26 cellular contexts compared by ENCODE assay signal in the genomic region with DNA sequence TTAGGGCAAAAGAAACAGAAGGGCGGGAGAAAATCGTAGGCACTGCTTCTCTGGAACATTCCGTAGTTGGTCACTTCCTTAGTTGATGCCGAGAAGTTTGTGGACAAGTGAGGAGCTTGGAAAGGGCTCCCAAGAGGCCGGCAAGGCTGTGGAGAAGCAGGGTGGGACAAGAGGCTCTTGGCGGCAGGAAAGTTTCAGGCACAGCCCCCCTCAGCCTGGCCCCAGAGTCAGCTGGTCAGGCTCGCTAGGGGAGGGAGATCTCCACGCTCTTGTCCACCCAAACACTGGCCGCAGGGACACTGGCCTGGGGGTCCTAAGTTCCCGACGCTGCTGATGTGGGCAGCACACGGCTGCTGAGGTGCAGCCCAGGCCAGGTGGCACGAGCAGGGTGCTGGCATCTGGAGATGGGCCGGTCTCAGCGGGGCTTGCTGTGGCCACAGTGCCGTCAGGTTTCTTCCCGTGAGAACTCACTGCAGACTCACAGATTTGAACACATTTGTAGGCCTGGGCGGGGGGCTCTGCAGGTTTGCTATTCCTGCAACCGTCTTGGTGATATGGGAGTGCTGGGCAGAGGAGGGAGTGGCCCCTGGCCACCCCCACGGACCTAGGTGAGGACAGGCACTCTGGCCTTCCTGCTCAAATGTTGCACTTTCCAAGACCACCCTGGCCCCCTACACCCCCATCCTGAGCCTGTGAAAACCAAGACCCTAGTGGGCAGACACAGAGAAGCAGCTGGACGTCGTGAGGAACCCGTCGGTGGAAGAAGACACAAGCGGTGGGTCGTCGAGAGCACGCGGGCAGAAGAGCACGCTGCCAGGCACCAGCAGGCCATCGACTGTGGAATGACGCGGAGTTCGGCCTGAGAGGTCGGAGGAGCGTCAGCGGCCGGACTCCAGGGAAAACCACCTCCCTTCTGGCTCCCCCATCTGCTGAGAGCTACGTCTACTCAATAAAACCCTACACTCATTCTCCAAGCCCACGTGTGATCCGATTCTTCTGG.
"Had no signal": no experiment of that assay in that cellular context is flagged by ENCODE, and none has a peak within 500 bp of the region (broad histone marks: within the 10 kb centered on the region; RNA-seq: fewer than 3 reads in every experiment).

No MANE protein-coding gene starts in this region.

- H3K27ac ChIP-seq: hepatocyte, left ventricle myocardium inferior, parathyroid adenoma, right atrium auricular region, skin epidermis, stomach, testis, thyroid gland, transverse colon, upper lobe of left lung, vagina had no signal

- H3K27ac Mint-ChIP-seq: memory B cell; natural killer cell treated with Interleukin-12 subunit alpha and Interleukin-12 subunit beta and Interleukin-15 and Interleukin-18, amount 100 ng/mL, for 72 hours; progenitor cell of endocrine pancreas; stimulated activated naive B cell treated with anti-CD40 and anti-IgM and Interleukin-4, amounts not matched to agents 10 μg/mL and 1 μg/mL and 100 μg/mL, for 72 hours had no signal

- H3K9me3 Mint-ChIP-seq: memory B cell; naive thymus-derived CD4-positive, alpha-beta T cell; natural killer cell treated with Interleukin-12 subunit alpha and Interleukin-12 subunit beta and Interleukin-15 and Interleukin-18, amount 100 ng/mL, for 72 hours had no signal

- ATAC-seq: mucosa of descending colon; natural killer cell treated with Interleukin-12 subunit alpha and Interleukin-12 subunit beta and Interleukin-15 and Interleukin-18, amount 100 ng/mL, for 72 hours; sciatic nerve; stimulated activated naive CD8-positive, alpha-beta T cell treated with anti-CD3 and anti-CD28 coated beads, Interleukin-15, Interleukin-2, amounts not matched to agents 100 U/mL and 50 U/mL, for 24 hours had no signal

- H3K9ac ChIP-seq: parathyroid adenoma had no signal

- H3K36me3 ChIP-seq: left ventricle myocardium inferior, right atrium auricular region, stomach, thyroid gland, transverse colon, upper lobe of left lung, vagina had no signal

- H3K27me3 ChIP-seq: hepatocyte, right atrium auricular region, stomach, testis, thyroid gland, transverse colon, upper lobe of left lung, vagina had no signal

- H3K79me2 ChIP-seq: hepatocyte, parathyroid adenoma had no signal

- H3K4me3 Mint-ChIP-seq: memory B cell; naive thymus-derived CD4-positive, alpha-beta T cell; natural killer cell treated with Interleukin-12 subunit alpha and Interleukin-12 subunit beta and Interleukin-15 and Interleukin-18, amount 100 ng/mL, for 72 hours; stimulated activated naive B cell treated with anti-CD40 and anti-IgM and Interleukin-4, amounts not matched to agents 10 μg/mL and 1 μg/mL and 100 μg/mL, for 72 hours had no signal

- H3K9me3 ChIP-seq: left ventricle myocardium inferior, mucosa of descending colon, right atrium auricular region, stomach, testis, thyroid gland, transverse colon, upper lobe of left lung, vagina had no signal

- H3K4me3 ChIP-seq: hepatocyte, left ventricle myocardium inferior, mucosa of descending colon, right atrium auricular region, skin epidermis, stomach, testis, thyroid gland, transverse colon, upper lobe of left lung, vagina had no signal

- H3K36me3 Mint-ChIP-seq: memory B cell; naive thymus-derived CD4-positive, alpha-beta T cell; natural killer cell treated with Interleukin-12 subunit alpha and Interleukin-12 subunit beta and Interleukin-15 and Interleukin-18, amount 100 ng/mL, for 72 hours; stimulated activated naive B cell treated with anti-CD40 and anti-IgM and Interleukin-4, amounts not matched to agents 10 μg/mL and 1 μg/mL and 100 μg/mL, for 72 hours had no signal

- H3K4me1 ChIP-seq: parathyroid adenoma, stomach, testis, thyroid gland, transverse colon, vagina had no signal

- DNase-seq: islet precursor cell; left ventricle myocardium inferior; midbrain; mucosa of descending colon; naive thymus-derived CD4-positive, alpha-beta T cell; nucleus accumbens; stimulated activated CD4-positive, alpha-beta T cell treated with anti-CD3 and anti-CD28 coated beads, Interleukin-12 subunit alpha, Interleukin-12 subunit beta, amount 100 ng/mL, for 4 hours; stimulated activated CD4-positive, alpha-beta T cell treated with anti-CD3 and anti-CD28 coated beads, Interleukin-15, amount 100 ng/mL, for 24 hours; stimulated activated CD4-positive, alpha-beta T cell treated with anti-CD3 and anti-CD28 coated beads, Interleukin-2, amount 100 ng/mL, for 24 hours; stimulated activated CD4-positive, alpha-beta T cell treated with anti-CD3 and anti-CD28 coated beads, Interleukin-4, amount 100 ng/mL, for 1 hour; stimulated activated naive B cell treated with anti-CD40 and anti-IgM and Interleukin-4, amounts not matched to agents 10 μg/mL and 1 μg/mL and 100 μg/mL, for 72 hours; stimulated activated naive CD8-positive, alpha-beta T cell treated with anti-CD3 and anti-CD28 coated beads, Interleukin-15, Interleukin-2, amounts not matched to agents 100 U/mL and 50 U/mL, for 24 hours; stomach; testis; thyroid gland; transverse colon had no signal

- H2AFZ ChIP-seq: hepatocyte, parathyroid adenoma had no signal

- H3K4me2 ChIP-seq: hepatocyte had no signal

- H3K27me3 Mint-ChIP-seq: stimulated activated naive B cell treated with anti-CD40 and anti-IgM and Interleukin-4, amounts not matched to agents 10 μg/mL and 1 μg/mL and 100 μg/mL, for 72 hours had no signal
